In genomic region chr2:144131042-144131441, GRCh38 we compare ENCODE assay signal across 3 cellular contexts.
TF ChIP-seq lines count a peak whose summit lies in the region.

No MANE protein-coding gene starts in this region.

TF ChIP-seq in IMR-90, 13 proteins besides CTCF, POLR2A, EP300 and RAD21:
- TF ChIP-seq ELK1 (IDR thresholded peaks at IDR 0.05; ENCODE audit: borderline replicate concordance, low read depth, low read length) (no peak), RCOR1 (IDR thresholded peaks at IDR 0.05; ENCODE audit: insufficient replicate concordance, low read length) (no peak), FOS (IDR thresholded peaks at IDR 0.05; ENCODE audit: low read depth, low read length) (peak; percentile 74), CEBPB (IDR thresholded peaks at IDR 0.05; ENCODE audit: low read depth, low read length) (peak; percentile 52; the same call in 1 of the 2 replicates), BHLHE40 (IDR thresholded peaks at IDR 0.05; ENCODE audit: low read depth, low read length) (peak; percentile 6; the same call in 1 of the 2 replicates), RFX5 (IDR thresholded peaks at IDR 0.05; ENCODE audit: low read depth, low read length) (no peak)

TF ChIP-seq in K562, 482 proteins besides CTCF, POLR2A, EP300 and RAD21 (continued from another document):
- TF ChIP-seq SLC30A9 (CRISPR knock-in tag; IDR thresholded peaks at IDR 0.05), result no peak
- TF ChIP-seq ATF3 (IDR thresholded peaks at IDR 0.05), result peak; percentile 55
- TF ChIP-seq ATF3 (CRISPR knock-in tag; conservative IDR thresholded peaks at IDR 0.05), result no peak
- TF ChIP-seq JUND (IDR thresholded peaks at IDR 0.05; ENCODE audit: borderline replicate concordance, low read depth, low read length), result peak; percentile 37; the same call in 1 of the 2 replicates
- peak; percentile 19; the same call in 1 of the 3 replicates for TF ChIP-seq JUND (tag; IDR thresholded peaks at IDR 0.05; ENCODE audit: borderline replicate concordance, low read depth, low read length)
TF ChIP-seq in K562: peak in this region for 5.

TF ChIP-seq in WTC11, 78 proteins besides CTCF, POLR2A, EP300 and RAD21 (continued from another document):
- TF ChIP-seq ZNF219 (CRISPR knock-in tag; IDR thresholded peaks at IDR 0.05; ENCODE audit: borderline replicate concordance), result no peak
